14 cellular contexts compared by ENCODE assay signal in genomic region chr18:7987284-7987976, GRCh38.
DNase-seq lines count a peak whose midpoint lies in the region; TF ChIP-seq lines count a peak whose summit lies in the region.
"Had no signal": no experiment of that assay in that cellular context is flagged by ENCODE, and none has a peak within 500 bp of the region (broad histone marks: within the 10 kb centered on the region; RNA-seq: fewer than 3 reads in every experiment).

No MANE protein-coding gene starts in this region.

- no peak for TF ChIP-seq CTCF in choroid plexus epithelial cell (conservative IDR thresholded peaks at IDR 0.05; ENCODE audit: low read depth, low read length)
- TF ChIP-seq CTCF in lower leg skin (IDR thresholded peaks at IDR 0.05): no peak

- no peak for TF ChIP-seq POLR2A in lower leg skin (IDR thresholded peaks at IDR 0.05)

- intact Hi-C loops in lower leg skin (cut with DNase I; ENCODE audit: low total_unique reads): no loop called here

- 51 to 56% methylated on average over 3 of the region's 3 CpGs for WGBS in lower leg skin, 2 donors

- DNase-seq in EH (ENCODE audit: low read depth): peak; percentile 64
- DNase-seq in M059J (ENCODE audit: low read depth): peak; percentile 71
- DNase-seq in choroid plexus epithelial cell (ENCODE audit: low read depth): peak; percentile 90
- peak; percentile 27 for DNase-seq in myocyte (ENCODE audit: low read depth)
- DNase-seq in DMS 273 treated with DMSO at 0.1 percent for 48 hours (lab: John Stamatoyannopoulos, UW): no peak
- no peak for DNase-seq in NCI-H1092 (lab: John Stamatoyannopoulos, UW)
- DNase-seq in lower leg skin (ENCODE audit: low spot score in 2 of 2): no peak
- no peak for DNase-seq in NCI-H2107 (lab: John Stamatoyannopoulos, UW)
- DNase-seq: activated effector memory CD4-positive, alpha-beta T cell treated with anti-CD3 and anti-CD28 coated beads, Interleukin-2, amount 50 U/mL, for 16 hours; CD8-positive, alpha-beta T cell; GDM1; sigmoid colon had no signal

- H3K4me3 ChIP-seq in choroid plexus epithelial cell (ENCODE audit: low read depth, low read length): no peak overlapping the region
- H3K4me3 ChIP-seq in lower leg skin (ENCODE audit: low read depth, poor library complexity, severe bottlenecking): no peak overlapping the region
- H3K4me3 ChIP-seq: GM23338, neural progenitor cell, sigmoid colon had no signal

Comparison
In these comparisons a context has a peak if more than half of its experiments do, and no peak if none do; other contexts are left out.
1. DNase-seq: peak in EH (single experiment), M059J (single experiment), choroid plexus epithelial cell (single experiment) and myocyte (single experiment); none in DMS 273 treated with DMSO at 0.1 percent for 48 hours (single experiment), NCI-H1092 (single experiment), lower leg skin (0 of 2) and NCI-H2107 (single experiment).